24 cellular contexts compared by ENCODE assay signal in genomic region chr14:100358396-100358795, GRCh38. TPM values are rescaled to one million over a fixed set of nuclear protein-coding genes. Genes with fewer than 3 reads are reported as not detected.
DNase-seq lines count a peak whose midpoint lies in the region; ATAC-seq lines count a peak whose summit lies in the region.
"Had no signal": no experiment of that assay in that cellular context is flagged by ENCODE, and none has a peak within 500 bp of the region (broad histone marks: within the 10 kb centered on the region; RNA-seq: fewer than 3 reads in every experiment).

No MANE protein-coding gene starts in this region.

- H3K4me1 Mint-ChIP-seq in activated CD4-positive, alpha-beta T cell treated with anti-CD3 and anti-CD28 coated beads for 36 hours = peaks cover 26% of the 10 kb centered on the region
- peaks cover 18% of the 10 kb centered on the region for H3K4me1 Mint-ChIP-seq in activated T-cell treated with anti-CD3 and anti-CD28 coated beads, Interleukin-2, amount 50 U/mL, for 24 hours (ENCODE audit: low read depth)
- H3K4me1 Mint-ChIP-seq in stimulated activated naive CD8-positive, alpha-beta T cell treated with anti-CD3 and anti-CD28 coated beads, Interleukin-15, amount 100 ng/mL, for 72 hours = peaks cover 37% of the 10 kb centered on the region
- H3K4me1 Mint-ChIP-seq in stimulated activated effector memory CD8-positive, alpha-beta T cell treated with anti-CD3 and anti-CD28 coated beads, Interleukin-12 subunit alpha, Interleukin-12 subunit beta, amount 100 ng/mL, for 72 hours = peaks cover 25% of the 10 kb centered on the region

- POLR2A ChIA-PET in activated CD4-positive, alpha-beta T cell treated with anti-CD3 and anti-CD28 coated beads for 36 hours (lab: Charles Lee) = no interaction called here

- no peak overlapping the region for H3K4me3 Mint-ChIP-seq in activated CD4-positive, alpha-beta T cell treated with anti-CD3 and anti-CD28 coated beads for 36 hours
- H3K4me3 Mint-ChIP-seq in activated T-cell treated with anti-CD3 and anti-CD28 coated beads, Interleukin-2, amount 50 U/mL, for 24 hours = no peak overlapping the region
- peak overlapping the region; percentile 10 to 19 for H3K4me3 Mint-ChIP-seq in stimulated activated naive CD8-positive, alpha-beta T cell treated with anti-CD3 and anti-CD28 coated beads, Interleukin-15, amount 100 ng/mL, for 72 hours
- H3K4me3 Mint-ChIP-seq in stimulated activated effector memory CD8-positive, alpha-beta T cell treated with anti-CD3 and anti-CD28 coated beads, Interleukin-12 subunit alpha, Interleukin-12 subunit beta, amount 100 ng/mL, for 72 hours = no peak overlapping the region

- intact Hi-C loops in activated CD4-positive, alpha-beta T cell treated with anti-CD3 and anti-CD28 coated beads for 36 hours (cut with DNase I, micrococcal nuclease) = no loop called here

- H3K27me3 Mint-ChIP-seq in activated CD4-positive, alpha-beta T cell treated with anti-CD3 and anti-CD28 coated beads for 36 hours = no peaks in the 10 kb centered on the region
- H3K27me3 Mint-ChIP-seq in activated T-cell treated with anti-CD3 and anti-CD28 coated beads, Interleukin-2, amount 50 U/mL, for 24 hours = no peaks in the 10 kb centered on the region
- no peaks in the 10 kb centered on the region for H3K27me3 Mint-ChIP-seq in stimulated activated naive CD8-positive, alpha-beta T cell treated with anti-CD3 and anti-CD28 coated beads, Interleukin-15, amount 100 ng/mL, for 72 hours

- peak overlapping the region; percentile 37 for H3K27ac Mint-ChIP-seq in activated CD4-positive, alpha-beta T cell treated with anti-CD3 and anti-CD28 coated beads for 36 hours
- H3K27ac Mint-ChIP-seq in activated T-cell treated with anti-CD3 and anti-CD28 coated beads, Interleukin-2, amount 50 U/mL, for 24 hours = peak overlapping the region; percentile 70
- H3K27ac Mint-ChIP-seq in stimulated activated naive CD8-positive, alpha-beta T cell treated with anti-CD3 and anti-CD28 coated beads, Interleukin-15, amount 100 ng/mL, for 72 hours = peak overlapping the region in 1 of 2 donors; percentile 84
- peak overlapping the region; percentile 10 for H3K27ac Mint-ChIP-seq in stimulated activated effector memory CD8-positive, alpha-beta T cell treated with anti-CD3 and anti-CD28 coated beads, Interleukin-12 subunit alpha, Interleukin-12 subunit beta, amount 100 ng/mL, for 72 hours

- no peak for ATAC-seq in activated CD4-positive, alpha-beta T cell treated with anti-CD3 and anti-CD28 coated beads for 36 hours
- no peak for ATAC-seq in stimulated activated naive CD8-positive, alpha-beta T cell treated with anti-CD3 and anti-CD28 coated beads, Interleukin-15, amount 100 ng/mL, for 72 hours
- ATAC-seq in stimulated activated naive CD8-positive, alpha-beta T cell treated with anti-CD3 and anti-CD28 coated beads, Interleukin-15, Interleukin-2, amounts not matched to agents 100 U/mL and 50 U/mL, for 24 hours = no peak
- no peak for ATAC-seq in stimulated activated effector memory CD8-positive, alpha-beta T cell treated with anti-CD3 and anti-CD28 coated beads, Interleukin-12 subunit alpha, Interleukin-12 subunit beta, amount 100 ng/mL, for 72 hours
- no peak for ATAC-seq in left lobe of liver
- ATAC-seq: Right ventricle myocardium inferior had no signal

- CTCF ChIA-PET in activated CD4-positive, alpha-beta T cell treated with anti-CD3 and anti-CD28 coated beads for 36 hours (lab: Charles Lee) = no interaction called here

- H3K36me3 Mint-ChIP-seq in activated CD4-positive, alpha-beta T cell treated with anti-CD3 and anti-CD28 coated beads for 36 hours (ENCODE audit: low read depth) = peaks cover 91% of the 10 kb centered on the region
- H3K36me3 Mint-ChIP-seq in activated T-cell treated with anti-CD3 and anti-CD28 coated beads, Interleukin-2, amount 50 U/mL, for 24 hours (ENCODE audit: low read depth) = peaks cover 98% of the 10 kb centered on the region
- peaks cover 100% of the 10 kb centered on the region for H3K36me3 Mint-ChIP-seq in stimulated activated effector memory CD8-positive, alpha-beta T cell treated with anti-CD3 and anti-CD28 coated beads, Interleukin-12 subunit alpha, Interleukin-12 subunit beta, amount 100 ng/mL, for 72 hours

- H3K9me3 Mint-ChIP-seq in activated CD4-positive, alpha-beta T cell treated with anti-CD3 and anti-CD28 coated beads for 36 hours (ENCODE audit: low read depth) = no peaks in the 10 kb centered on the region
- no peaks in the 10 kb centered on the region for H3K9me3 Mint-ChIP-seq in activated T-cell treated with anti-CD3 and anti-CD28 coated beads, Interleukin-2, amount 50 U/mL, for 24 hours
- no peaks in the 10 kb centered on the region for H3K9me3 Mint-ChIP-seq in stimulated activated naive CD8-positive, alpha-beta T cell treated with anti-CD3 and anti-CD28 coated beads, Interleukin-15, amount 100 ng/mL, for 72 hours
- no peaks in the 10 kb centered on the region for H3K9me3 Mint-ChIP-seq in stimulated activated effector memory CD8-positive, alpha-beta T cell treated with anti-CD3 and anti-CD28 coated beads, Interleukin-12 subunit alpha, Interleukin-12 subunit beta, amount 100 ng/mL, for 72 hours

- DNase-seq in activated CD4-positive, alpha-beta T cell treated with anti-CD3 and anti-CD28 coated beads for 36 hours = no peak
- DNase-seq in activated CD4-positive, alpha-beta T cell treated with anti-CD3 and anti-CD28 coated beads for 1 hour = no peak
- DNase-seq in activated T-cell treated with anti-CD3 and anti-CD28 coated beads, Interleukin-2, amount 50 U/mL, for 24 hours = no peak
- no peak for DNase-seq in activated T-cell treated with anti-CD3 and anti-CD28 coated beads, Interleukin-2, amount 50 U/mL, for 1 hour
- DNase-seq in stimulated activated naive CD8-positive, alpha-beta T cell treated with anti-CD3 and anti-CD28 coated beads, Interleukin-15, amount 100 ng/mL, for 72 hours = no peak
- DNase-seq in stimulated activated naive CD8-positive, alpha-beta T cell treated with anti-CD3 and anti-CD28 coated beads, Interleukin-15, Interleukin-2, amounts not matched to agents 100 U/mL and 50 U/mL, for 24 hours = no peak
- DNase-seq in stimulated activated effector memory CD8-positive, alpha-beta T cell treated with anti-CD3 and anti-CD28 coated beads, Interleukin-12 subunit alpha, Interleukin-12 subunit beta, amount 100 ng/mL, for 72 hours (ENCODE audit: low spot score in 2 of 2) = no peak
- DNase-seq in left lobe of liver (ENCODE audit: low spot score) = no peak
- DNase-seq: Calu3, DMS79 treated with DMSO at 0.1 percent for 48 hours, IMR-90, KG1, MG63, NCI-H1105 treated with DMSO at 0.1 percent for 48 hours, NCI-H146, NCI-H1930, NCI-H2107, NCI-H446, NCI-H524 treated with DMSO at 0.1 percent for 48 hours, NCI-H82, PC-9 had no signal

RNA-seq across cellular contexts. Expression of gene WDR25, which starts 17.9 kb away (rescaled TPM):
- total RNA-seq in activated CD4-positive, alpha-beta T cell treated with anti-CD3 and anti-CD28 coated beads for 36 hours = 10 to 100 TPM in 1 of 2 experiments, 1 to 10 TPM in 1; 7.9 to 11.3 TPM
- 5.0 TPM for total RNA-seq in left lobe of liver

RNA-seq across cellular contexts. Expression of gene SLC25A47, which starts 35.3 kb away (rescaled TPM):
- total RNA-seq in activated CD4-positive, alpha-beta T cell treated with anti-CD3 and anti-CD28 coated beads for 36 hours = not detected
- 191 TPM for total RNA-seq in left lobe of liver
- total RNA-seq: A172, Calu3, IMR-90, PC-9, Right ventricle myocardium inferior, RPMI7951 had no signal

RNA-seq across cellular contexts. Expression of gene SLC25A29, which starts 52.2 kb away (rescaled TPM):
- total RNA-seq in activated CD4-positive, alpha-beta T cell treated with anti-CD3 and anti-CD28 coated beads for 36 hours = 1 to 10 TPM; 5.4 to 5.8 TPM
- total RNA-seq in left lobe of liver = 34.1 TPM

Comparison
In these comparisons a context has a peak if more than half of its experiments do, and no peak if none do; other contexts are left out.
1. H3K4me3 Mint-ChIP-seq: peak in stimulated activated naive CD8-positive, alpha-beta T cell treated with anti-CD3 and anti-CD28 coated beads, Interleukin-15, amount 100 ng/mL, for 72 hours (2 of 2); none in activated CD4-positive, alpha-beta T cell treated with anti-CD3 and anti-CD28 coated beads for 36 hours (single experiment), activated T-cell treated with anti-CD3 and anti-CD28 coated beads, Interleukin-2, amount 50 U/mL, for 24 hours (single experiment) and stimulated activated effector memory CD8-positive, alpha-beta T cell treated with anti-CD3 and anti-CD28 coated beads, Interleukin-12 subunit alpha, Interleukin-12 subunit beta, amount 100 ng/mL, for 72 hours (single experiment).
2. RNA of gene SLC25A47, which starts 35.3 kb away (total RNA-seq): 191 TPM in left lobe of liver (single experiment); not detected in activated CD4-positive, alpha-beta T cell treated with anti-CD3 and anti-CD28 coated beads for 36 hours; every median in the first group is over 100 times any median in the second.